ENCODE assay signal across 1 cellular context in genomic region chr18:22300665-22301636, GRCh38.
TF ChIP-seq lines count a peak whose summit lies in the region.

No MANE protein-coding gene starts in this region.

TF ChIP-seq in HEK293, 187 proteins besides CTCF, POLR2A, EP300 and RAD21 (continued from another document and continues in another):
- TF ChIP-seq ZNF114 (tag by site-specific recombination; IDR thresholded peaks at IDR 0.05) (no peak), BCL11A (tag by site-specific recombination; IDR thresholded peaks at IDR 0.05; ENCODE audit: low read depth) (no peak), ZNF664 (tag by site-specific recombination; IDR thresholded peaks at IDR 0.05) (no peak), HOXA7 (CRISPR knock-in tag; IDR thresholded peaks at IDR 0.05; ENCODE audit: borderline replicate concordance) (no peak), ZNF670 (tag by site-specific recombination; IDR thresholded peaks at IDR 0.05; ENCODE audit: low read depth) (no peak), OSR2 (tag by site-specific recombination; IDR thresholded peaks at IDR 0.05) (no peak), ZNF791 (tag by site-specific recombination; IDR thresholded peaks at IDR 0.05) (no peak), ZFP41 (tag by site-specific recombination; IDR thresholded peaks at IDR 0.05; ENCODE audit: borderline replicate concordance) (no peak), AEBP2 (tag by site-specific recombination; IDR thresholded peaks at IDR 0.05; ENCODE audit: borderline replicate concordance) (no peak), ZNF548 (tag by site-specific recombination; IDR thresholded peaks at IDR 0.05) (no peak), ZNF585B (tag by site-specific recombination; IDR thresholded peaks at IDR 0.05) (no peak), ZNF626 (tag by site-specific recombination; IDR thresholded peaks at IDR 0.05) (no peak), ATF2 (tag by site-specific recombination; IDR thresholded peaks at IDR 0.05; ENCODE audit: low read depth) (no peak), MEIS1 (CRISPR knock-in tag; IDR thresholded peaks at IDR 0.05; ENCODE audit: borderline replicate concordance) (no peak), ZBTB49 (tag by site-specific recombination; IDR thresholded peaks at IDR 0.05; ENCODE audit: low read depth) (no peak), ZNF600 (tag by site-specific recombination; IDR thresholded peaks at IDR 0.05) (no peak), ZNF18 (tag by site-specific recombination; IDR thresholded peaks at IDR 0.05) (no peak), ZNF311 (tag by site-specific recombination; IDR thresholded peaks at IDR 0.05; ENCODE audit: borderline replicate concordance) (no peak), SP3 (tag by site-specific recombination; IDR thresholded peaks at IDR 0.05) (no peak), ZNF146 (tag by site-specific recombination; IDR thresholded peaks at IDR 0.05) (no peak), ZNF266 (tag by site-specific recombination; IDR thresholded peaks at IDR 0.05; ENCODE audit: low read depth) (no peak), ZNF350 (tag by site-specific recombination; IDR thresholded peaks at IDR 0.05) (no peak), ZXDB (tag by site-specific recombination; IDR thresholded peaks at IDR 0.05) (0 out of 2 replicates have a peak, but pooled peaks have one; percentile 32), ZNF391 (tag by site-specific recombination; IDR thresholded peaks at IDR 0.05; ENCODE audit: borderline replicate concordance, low read depth) (peak; percentile 27; the same call in 1 of the 2 replicates), ZNF433 (tag by site-specific recombination; IDR thresholded peaks at IDR 0.05; ENCODE audit: low read depth) (no peak), ZBTB8A (tag by site-specific recombination; IDR thresholded peaks at IDR 0.05) (no peak), ZFP37 (tag by site-specific recombination; IDR thresholded peaks at IDR 0.05) (0 out of 2 replicates have a peak, but pooled peaks have one; percentile 41), ZNF138 (tag by site-specific recombination; IDR thresholded peaks at IDR 0.05; ENCODE audit: borderline replicate concordance) (no peak), ZNF174 (tag by site-specific recombination; IDR thresholded peaks at IDR 0.05) (no peak), ZBTB17 (tag by site-specific recombination; IDR thresholded peaks at IDR 0.05) (0 out of 2 replicates have a peak, but pooled peaks have one; percentile 36), GLIS1 (tag by site-specific recombination; IDR thresholded peaks at IDR 0.05) (peak; percentile 37; the same call in 1 of the 2 replicates), ZNF571 (tag by site-specific recombination; IDR thresholded peaks at IDR 0.05) (no peak), ZFP69B (tag by site-specific recombination; IDR thresholded peaks at IDR 0.05) (no peak), ZNF341 (tag by site-specific recombination; IDR thresholded peaks at IDR 0.05; ENCODE audit: low read depth) (no peak), ZNF112 (tag by site-specific recombination; IDR thresholded peaks at IDR 0.05) (no peak), ZIC2 (tag by site-specific recombination; IDR thresholded peaks at IDR 0.05) (no peak), ZBTB21 (tag by site-specific recombination; IDR thresholded peaks at IDR 0.05) (no peak), PBX3 (CRISPR knock-in tag; IDR thresholded peaks at IDR 0.05) (no peak), SCRT1 (tag by site-specific recombination; IDR thresholded peaks at IDR 0.05; ENCODE audit: borderline replicate concordance) (no peak)
- TF ChIP-seq, protein P1, sequence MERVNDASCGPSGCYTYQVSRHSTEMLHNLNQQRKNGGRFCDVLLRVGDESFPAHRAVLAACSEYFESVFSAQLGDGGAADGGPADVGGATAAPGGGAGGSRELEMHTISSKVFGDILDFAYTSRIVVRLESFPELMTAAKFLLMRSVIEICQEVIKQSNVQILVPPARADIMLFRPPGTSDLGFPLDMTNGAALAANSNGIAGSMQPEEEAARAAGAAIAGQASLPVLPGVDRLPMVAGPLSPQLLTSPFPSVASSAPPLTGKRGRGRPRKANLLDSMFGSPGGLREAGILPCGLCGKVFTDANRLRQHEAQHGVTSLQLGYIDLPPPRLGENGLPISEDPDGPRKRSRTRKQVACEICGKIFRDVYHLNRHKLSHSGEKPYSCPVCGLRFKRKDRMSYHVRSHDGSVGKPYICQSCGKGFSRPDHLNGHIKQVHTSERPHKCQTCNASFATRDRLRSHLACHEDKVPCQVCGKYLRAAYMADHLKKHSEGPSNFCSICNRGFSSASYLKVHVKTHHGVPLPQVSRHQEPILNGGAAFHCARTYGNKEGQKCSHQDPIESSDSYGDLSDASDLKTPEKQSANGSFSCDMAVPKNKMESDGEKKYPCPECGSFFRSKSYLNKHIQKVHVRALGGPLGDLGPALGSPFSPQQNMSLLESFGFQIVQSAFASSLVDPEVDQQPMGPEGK (tag by site-specific recombination; IDR thresholded peaks at IDR 0.05) = no peak
- TF ChIP-seq, protein P2, sequence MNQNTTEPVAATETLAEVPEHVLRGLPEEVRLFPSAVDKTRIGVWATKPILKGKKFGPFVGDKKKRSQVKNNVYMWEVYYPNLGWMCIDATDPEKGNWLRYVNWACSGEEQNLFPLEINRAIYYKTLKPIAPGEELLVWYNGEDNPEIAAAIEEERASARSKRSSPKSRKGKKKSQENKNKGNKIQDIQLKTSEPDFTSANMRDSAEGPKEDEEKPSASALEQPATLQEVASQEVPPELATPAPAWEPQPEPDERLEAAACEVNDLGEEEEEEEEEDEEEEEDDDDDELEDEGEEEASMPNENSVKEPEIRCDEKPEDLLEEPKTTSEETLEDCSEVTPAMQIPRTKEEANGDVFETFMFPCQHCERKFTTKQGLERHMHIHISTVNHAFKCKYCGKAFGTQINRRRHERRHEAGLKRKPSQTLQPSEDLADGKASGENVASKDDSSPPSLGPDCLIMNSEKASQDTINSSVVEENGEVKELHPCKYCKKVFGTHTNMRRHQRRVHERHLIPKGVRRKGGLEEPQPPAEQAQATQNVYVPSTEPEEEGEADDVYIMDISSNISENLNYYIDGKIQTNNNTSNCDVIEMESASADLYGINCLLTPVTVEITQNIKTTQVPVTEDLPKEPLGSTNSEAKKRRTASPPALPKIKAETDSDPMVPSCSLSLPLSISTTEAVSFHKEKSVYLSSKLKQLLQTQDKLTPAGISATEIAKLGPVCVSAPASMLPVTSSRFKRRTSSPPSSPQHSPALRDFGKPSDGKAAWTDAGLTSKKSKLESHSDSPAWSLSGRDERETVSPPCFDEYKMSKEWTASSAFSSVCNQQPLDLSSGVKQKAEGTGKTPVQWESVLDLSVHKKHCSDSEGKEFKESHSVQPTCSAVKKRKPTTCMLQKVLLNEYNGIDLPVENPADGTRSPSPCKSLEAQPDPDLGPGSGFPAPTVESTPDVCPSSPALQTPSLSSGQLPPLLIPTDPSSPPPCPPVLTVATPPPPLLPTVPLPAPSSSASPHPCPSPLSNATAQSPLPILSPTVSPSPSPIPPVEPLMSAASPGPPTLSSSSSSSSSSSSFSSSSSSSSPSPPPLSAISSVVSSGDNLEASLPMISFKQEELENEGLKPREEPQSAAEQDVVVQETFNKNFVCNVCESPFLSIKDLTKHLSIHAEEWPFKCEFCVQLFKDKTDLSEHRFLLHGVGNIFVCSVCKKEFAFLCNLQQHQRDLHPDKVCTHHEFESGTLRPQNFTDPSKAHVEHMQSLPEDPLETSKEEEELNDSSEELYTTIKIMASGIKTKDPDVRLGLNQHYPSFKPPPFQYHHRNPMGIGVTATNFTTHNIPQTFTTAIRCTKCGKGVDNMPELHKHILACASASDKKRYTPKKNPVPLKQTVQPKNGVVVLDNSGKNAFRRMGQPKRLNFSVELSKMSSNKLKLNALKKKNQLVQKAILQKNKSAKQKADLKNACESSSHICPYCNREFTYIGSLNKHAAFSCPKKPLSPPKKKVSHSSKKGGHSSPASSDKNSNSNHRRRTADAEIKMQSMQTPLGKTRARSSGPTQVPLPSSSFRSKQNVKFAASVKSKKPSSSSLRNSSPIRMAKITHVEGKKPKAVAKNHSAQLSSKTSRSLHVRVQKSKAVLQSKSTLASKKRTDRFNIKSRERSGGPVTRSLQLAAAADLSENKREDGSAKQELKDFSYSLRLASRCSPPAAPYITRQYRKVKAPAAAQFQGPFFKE (tag by site-specific recombination; IDR thresholded peaks at IDR 0.05; ENCODE audit: borderline replicate concordance) = no peak
- TF ChIP-seq, protein P3, sequence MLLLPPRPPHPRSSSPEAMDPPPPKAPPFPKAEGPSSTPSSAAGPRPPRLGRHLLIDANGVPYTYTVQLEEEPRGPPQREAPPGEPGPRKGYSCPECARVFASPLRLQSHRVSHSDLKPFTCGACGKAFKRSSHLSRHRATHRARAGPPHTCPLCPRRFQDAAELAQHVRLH (tag by site-specific recombination; IDR thresholded peaks at IDR 0.05) = no peak
- TF ChIP-seq, protein P4, sequence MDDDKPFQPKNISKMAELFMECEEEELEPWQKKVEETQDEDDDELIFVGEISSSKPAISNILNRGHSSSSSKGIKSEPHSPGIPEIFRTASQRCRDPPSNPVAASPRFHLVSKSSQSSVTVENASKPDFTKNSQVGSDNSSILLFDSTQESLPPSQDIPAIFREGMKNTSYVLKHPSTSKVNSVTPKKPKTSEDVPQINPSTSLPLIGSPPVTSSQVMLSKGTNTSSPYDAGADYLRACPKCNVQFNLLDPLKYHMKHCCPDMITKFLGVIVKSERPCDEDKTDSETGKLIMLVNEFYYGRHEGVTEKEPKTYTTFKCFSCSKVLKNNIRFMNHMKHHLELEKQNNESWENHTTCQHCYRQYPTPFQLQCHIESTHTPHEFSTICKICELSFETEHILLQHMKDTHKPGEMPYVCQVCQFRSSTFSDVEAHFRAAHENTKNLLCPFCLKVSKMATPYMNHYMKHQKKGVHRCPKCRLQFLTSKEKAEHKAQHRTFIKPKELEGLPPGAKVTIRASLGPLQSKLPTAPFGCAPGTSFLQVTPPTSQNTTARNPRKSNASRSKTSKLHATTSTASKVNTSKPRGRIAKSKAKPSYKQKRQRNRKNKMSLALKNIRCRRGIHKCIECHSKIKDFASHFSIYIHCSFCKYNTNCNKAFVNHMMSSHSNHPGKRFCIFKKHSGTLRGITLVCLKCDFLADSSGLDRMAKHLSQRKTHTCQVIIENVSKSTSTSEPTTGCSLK (tag by site-specific recombination; IDR thresholded peaks at IDR 0.05) = no peak
- TF ChIP-seq, protein P5, sequence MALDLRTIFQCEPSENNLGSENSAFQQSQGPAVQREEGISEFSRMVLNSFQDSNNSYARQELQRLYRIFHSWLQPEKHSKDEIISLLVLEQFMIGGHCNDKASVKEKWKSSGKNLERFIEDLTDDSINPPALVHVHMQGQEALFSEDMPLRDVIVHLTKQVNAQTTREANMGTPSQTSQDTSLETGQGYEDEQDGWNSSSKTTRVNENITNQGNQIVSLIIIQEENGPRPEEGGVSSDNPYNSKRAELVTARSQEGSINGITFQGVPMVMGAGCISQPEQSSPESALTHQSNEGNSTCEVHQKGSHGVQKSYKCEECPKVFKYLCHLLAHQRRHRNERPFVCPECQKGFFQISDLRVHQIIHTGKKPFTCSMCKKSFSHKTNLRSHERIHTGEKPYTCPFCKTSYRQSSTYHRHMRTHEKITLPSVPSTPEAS (tag by site-specific recombination; IDR thresholded peaks at IDR 0.05) = no peak
